In the genomic region with DNA sequence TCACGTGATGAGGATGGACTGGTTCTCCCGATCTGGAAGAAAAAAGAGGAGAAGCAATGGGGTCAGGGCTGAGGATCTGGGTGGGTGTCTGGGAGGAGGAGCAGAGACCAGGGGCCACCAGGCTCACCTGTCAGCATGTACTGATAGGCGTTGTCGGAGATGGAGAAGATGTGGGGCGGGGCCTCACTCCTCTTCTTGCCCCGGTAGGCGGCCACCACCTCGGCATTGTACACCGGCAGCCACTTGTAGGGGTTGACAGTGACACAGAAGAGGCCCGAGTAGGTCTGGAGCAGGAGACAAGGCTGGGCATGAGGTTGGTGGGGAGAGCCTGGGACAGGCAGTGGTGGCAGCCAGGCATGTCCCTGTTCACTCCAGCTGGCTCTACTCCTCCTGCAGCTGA, we compare ENCODE assay signal across 38 cellular contexts. TPM values are rescaled to one million over a fixed set of nuclear protein-coding genes. Genes with fewer than 3 reads are reported as not detected.
"Had no signal": no experiment of that assay in that cellular context is flagged by ENCODE, and none has a peak within 500 bp of the region (broad histone marks: within the 10 kb centered on the region; RNA-seq: fewer than 3 reads in every experiment).

No MANE protein-coding gene starts in this region.

- H3K27ac ChIP-seq: adrenal gland, body of pancreas, breast epithelium, Peyer's patch, VCaP had no signal

- H3K4me3 ChIP-seq: adrenal gland, body of pancreas, breast epithelium, MG63, Peyer's patch had no signal

- H3K4me1 ChIP-seq: adrenal gland, body of pancreas, breast epithelium, Peyer's patch had no signal

- H3K4me1 Mint-ChIP-seq: activated CD4-positive, alpha-beta T cell treated with anti-CD3 and anti-CD28 coated beads, Interleukin-2, amount 10 ng/mL, durations not matched to agents 24 days and 14 days had no signal

- ATAC-seq: activated naive CD4-positive, alpha-beta T cell treated with anti-CD3 and anti-CD28 coated beads, Interleukin-2, amount 50 U/mL, for 72 hours; activated T-cell treated with anti-CD3 and anti-CD28 coated beads, Interleukin-2, amount 50 U/mL, for 4 hours; body of pancreas; PC-3 had no signal

- H3K36me3 Mint-ChIP-seq: activated naive CD4-positive, alpha-beta T cell treated with anti-CD3 and anti-CD28 coated beads, Interleukin-2, amount 50 U/mL, for 72 hours had no signal

- H3K9me3 Mint-ChIP-seq: activated B cell treated with CpG ODN at 0.5 μM for 24 hours; activated CD4-positive, alpha-beta T cell treated with anti-CD3 and anti-CD28 coated beads, Interleukin-2, amount 10 ng/mL, durations not matched to agents 24 days and 14 days; activated naive CD4-positive, alpha-beta T cell treated with anti-CD3 and anti-CD28 coated beads for 36 hours; activated naive CD4-positive, alpha-beta T cell treated with anti-CD3 and anti-CD28 coated beads, Interleukin-2, amount 50 U/mL, for 72 hours; activated T-cell treated with anti-CD3 and anti-CD28 coated beads, Interleukin-2, amount 50 U/mL, for 4 hours; activated T-helper 1 cell treated with anti-CD3 and anti-CD28 coated beads, Interleukin-12 subunit alpha, Interleukin-12 subunit beta, Interleukin-2, Interleukin-4 antibody, amounts not matched to agents 30 ng/mL and 10 ng/mL and 1 ng/mL, durations not matched to agents 14 hours and 24 hours and 36 hours had no signal

- DNase-seq: activated B cell treated with CpG ODN at 0.5 μM for 24 hours; activated CD4-positive, alpha-beta T cell treated with anti-CD3 and anti-CD28 coated beads, Interleukin-2, amount 10 ng/mL, durations not matched to agents 24 days and 14 days; activated CD4-positive, alpha-beta T cell treated with anti-CD3 and anti-CD28 coated beads, Interleukin-2, amount 50 U/mL, for 4 hours; activated CD4-positive, CD25-positive, alpha-beta regulatory T cell treated with anti-CD3 and anti-CD28 coated beads, Interleukin-2, amount 50 U/mL, for 72 hours; activated CD8-positive, alpha-beta memory T cell treated with anti-CD3 and anti-CD28 coated beads, Interleukin-2, amount 50 U/mL, for 4 hours; activated gamma-delta T cell treated with Interleukin-2 at 50 U/mL for 16 hours; activated naive CD4-positive, alpha-beta T cell treated with anti-CD3 and anti-CD28 coated beads for 36 hours; activated T-cell treated with anti-CD3 and anti-CD28 coated beads for 4 hours; activated T-cell treated with anti-CD3 and anti-CD28 coated beads, Interleukin-2, amount 50 U/mL, for 4 hours; adrenal gland; body of pancreas; central memory CD4-positive, alpha-beta T cell; Kasumi-1; KG1; MG63; NCI-H1048; NCI-H1105 treated with DMSO at 0.1 percent for 48 hours; NCI-H1436; NCI-H1694 treated with DMSO at 0.1 percent for 48 hours; NCI-H2029; NCI-H2227 treated with DMSO at 0.1 percent for 48 hours; NCI-H446 treated with DMSO at 0.1 percent for 48 hours; NCI-H524; NCI-H69; NCI-H82; NK-92 treated with Interleukin-12 subunit alpha and Interleukin-12 subunit beta, amount 100 ng/mL, for 24 hours; PC-3; Peyer's patch; RPMI8226; SW 1271; T-helper 1 cell; T-helper 2 cell; T-helper 9 cell had no signal

- H3K4me3 Mint-ChIP-seq: activated B cell treated with CpG ODN at 0.5 μM for 24 hours; activated CD4-positive, alpha-beta T cell treated with anti-CD3 and anti-CD28 coated beads, Interleukin-2, amount 10 ng/mL, durations not matched to agents 24 days and 14 days; activated naive CD4-positive, alpha-beta T cell treated with anti-CD3 and anti-CD28 coated beads for 36 hours; activated T-cell treated with anti-CD3 and anti-CD28 coated beads, Interleukin-2, amount 50 U/mL, for 4 hours; activated T-helper 1 cell treated with anti-CD3 and anti-CD28 coated beads, Interleukin-12 subunit alpha, Interleukin-12 subunit beta, Interleukin-2, Interleukin-4 antibody, amounts not matched to agents 30 ng/mL and 10 ng/mL and 1 ng/mL, durations not matched to agents 14 hours and 24 hours and 36 hours had no signal

- H3K27me3 ChIP-seq: adrenal gland, body of pancreas, MG63, Peyer's patch had no signal

- H3K36me3 ChIP-seq: adrenal gland, breast epithelium, MG63, Peyer's patch had no signal

- H3K9me3 ChIP-seq: adrenal gland, body of pancreas, breast epithelium, MG63, Peyer's patch had no signal

- H3K27ac Mint-ChIP-seq: activated B cell treated with CpG ODN at 0.5 μM for 24 hours; activated CD4-positive, alpha-beta T cell treated with anti-CD3 and anti-CD28 coated beads, Interleukin-2, amount 10 ng/mL, durations not matched to agents 24 days and 14 days; activated naive CD4-positive, alpha-beta T cell treated with anti-CD3 and anti-CD28 coated beads for 36 hours; activated naive CD4-positive, alpha-beta T cell treated with anti-CD3 and anti-CD28 coated beads, Interleukin-2, amount 50 U/mL, for 72 hours; activated T-helper 1 cell treated with anti-CD3 and anti-CD28 coated beads, Interleukin-12 subunit alpha, Interleukin-12 subunit beta, Interleukin-2, Interleukin-4 antibody, amounts not matched to agents 30 ng/mL and 10 ng/mL and 1 ng/mL, durations not matched to agents 14 hours and 24 hours and 36 hours had no signal

RNA-seq across cellular contexts. Expression of gene MYH6, which starts 3.0 kb away (rescaled TPM):
- total RNA-seq: activated B cell treated with CpG ODN at 0.5 μM for 24 hours; activated naive CD4-positive, alpha-beta T cell treated with anti-CD3 and anti-CD28 coated beads for 36 hours; activated T-cell treated with anti-CD3 and anti-CD28 coated beads, Interleukin-2, amount 50 U/mL, for 4 hours; astrocyte; breast epithelium; PC-3; Peyer's patch had no signal

RNA-seq across cellular contexts. Expression of gene CMTM5, which starts 28.2 kb away (rescaled TPM):
- total RNA-seq: activated B cell treated with CpG ODN at 0.5 μM for 24 hours; activated CD4-positive, alpha-beta T cell treated with anti-CD3 and anti-CD28 coated beads, Interleukin-2, amount 10 ng/mL, durations not matched to agents 24 days and 14 days; activated naive CD4-positive, alpha-beta T cell treated with anti-CD3 and anti-CD28 coated beads for 36 hours; activated naive CD4-positive, alpha-beta T cell treated with anti-CD3 and anti-CD28 coated beads, Interleukin-2, amount 50 U/mL, for 72 hours; activated T-cell treated with anti-CD3 and anti-CD28 coated beads, Interleukin-2, amount 50 U/mL, for 4 hours; activated T-helper 1 cell treated with anti-CD3 and anti-CD28 coated beads, Interleukin-12 subunit alpha, Interleukin-12 subunit beta, Interleukin-2, Interleukin-4 antibody, amounts not matched to agents 30 ng/mL and 10 ng/mL and 1 ng/mL, durations not matched to agents 14 hours and 24 hours and 36 hours; astrocyte; body of pancreas; PC-3; Peyer's patch had no signal

RNA-seq across cellular contexts. Expression of gene MYH7, which starts 30.4 kb away (rescaled TPM):
- total RNA-seq: activated B cell treated with CpG ODN at 0.5 μM for 24 hours; activated CD4-positive, alpha-beta T cell treated with anti-CD3 and anti-CD28 coated beads, Interleukin-2, amount 10 ng/mL, durations not matched to agents 24 days and 14 days; activated naive CD4-positive, alpha-beta T cell treated with anti-CD3 and anti-CD28 coated beads for 36 hours; activated naive CD4-positive, alpha-beta T cell treated with anti-CD3 and anti-CD28 coated beads, Interleukin-2, amount 50 U/mL, for 72 hours; astrocyte; breast epithelium; PC-3 had no signal

RNA-seq across cellular contexts. Expression of gene IL25, which starts 32.5 kb away (rescaled TPM):
- total RNA-seq: activated B cell treated with CpG ODN at 0.5 μM for 24 hours; activated CD4-positive, alpha-beta T cell treated with anti-CD3 and anti-CD28 coated beads, Interleukin-2, amount 10 ng/mL, durations not matched to agents 24 days and 14 days; activated naive CD4-positive, alpha-beta T cell treated with anti-CD3 and anti-CD28 coated beads for 36 hours; activated naive CD4-positive, alpha-beta T cell treated with anti-CD3 and anti-CD28 coated beads, Interleukin-2, amount 50 U/mL, for 72 hours; activated T-cell treated with anti-CD3 and anti-CD28 coated beads, Interleukin-2, amount 50 U/mL, for 4 hours; activated T-helper 1 cell treated with anti-CD3 and anti-CD28 coated beads, Interleukin-12 subunit alpha, Interleukin-12 subunit beta, Interleukin-2, Interleukin-4 antibody, amounts not matched to agents 30 ng/mL and 10 ng/mL and 1 ng/mL, durations not matched to agents 14 hours and 24 hours and 36 hours; adrenal gland; astrocyte; body of pancreas; breast epithelium; PC-3; Peyer's patch had no signal

RNA-seq across cellular contexts. Expression of gene EFS, which starts 40.1 kb away (rescaled TPM):
- total RNA-seq: activated B cell treated with CpG ODN at 0.5 μM for 24 hours; activated CD4-positive, alpha-beta T cell treated with anti-CD3 and anti-CD28 coated beads, Interleukin-2, amount 10 ng/mL, durations not matched to agents 24 days and 14 days; activated naive CD4-positive, alpha-beta T cell treated with anti-CD3 and anti-CD28 coated beads for 36 hours; activated T-helper 1 cell treated with anti-CD3 and anti-CD28 coated beads, Interleukin-12 subunit alpha, Interleukin-12 subunit beta, Interleukin-2, Interleukin-4 antibody, amounts not matched to agents 30 ng/mL and 10 ng/mL and 1 ng/mL, durations not matched to agents 14 hours and 24 hours and 36 hours had no signal
